In genomic region chr14:24160850-24161804, GRCh38 we compare ENCODE assay signal across 1 cellular context.
A peak's percentile ranks its signal among the peaks of the same experiment; 100 is the strongest.
TF ChIP-seq lines count a peak whose summit lies in the region.

Gene IRF9 (plus strand): TSS chr14:24161265. CDS start chr14:24162145, 880 bp downstream.

TF ChIP-seq in GM12878, 131 proteins besides CTCF, POLR2A, EP300 and RAD21 (continued from another document and continues in another):
- TF ChIP-seq, protein P1, sequence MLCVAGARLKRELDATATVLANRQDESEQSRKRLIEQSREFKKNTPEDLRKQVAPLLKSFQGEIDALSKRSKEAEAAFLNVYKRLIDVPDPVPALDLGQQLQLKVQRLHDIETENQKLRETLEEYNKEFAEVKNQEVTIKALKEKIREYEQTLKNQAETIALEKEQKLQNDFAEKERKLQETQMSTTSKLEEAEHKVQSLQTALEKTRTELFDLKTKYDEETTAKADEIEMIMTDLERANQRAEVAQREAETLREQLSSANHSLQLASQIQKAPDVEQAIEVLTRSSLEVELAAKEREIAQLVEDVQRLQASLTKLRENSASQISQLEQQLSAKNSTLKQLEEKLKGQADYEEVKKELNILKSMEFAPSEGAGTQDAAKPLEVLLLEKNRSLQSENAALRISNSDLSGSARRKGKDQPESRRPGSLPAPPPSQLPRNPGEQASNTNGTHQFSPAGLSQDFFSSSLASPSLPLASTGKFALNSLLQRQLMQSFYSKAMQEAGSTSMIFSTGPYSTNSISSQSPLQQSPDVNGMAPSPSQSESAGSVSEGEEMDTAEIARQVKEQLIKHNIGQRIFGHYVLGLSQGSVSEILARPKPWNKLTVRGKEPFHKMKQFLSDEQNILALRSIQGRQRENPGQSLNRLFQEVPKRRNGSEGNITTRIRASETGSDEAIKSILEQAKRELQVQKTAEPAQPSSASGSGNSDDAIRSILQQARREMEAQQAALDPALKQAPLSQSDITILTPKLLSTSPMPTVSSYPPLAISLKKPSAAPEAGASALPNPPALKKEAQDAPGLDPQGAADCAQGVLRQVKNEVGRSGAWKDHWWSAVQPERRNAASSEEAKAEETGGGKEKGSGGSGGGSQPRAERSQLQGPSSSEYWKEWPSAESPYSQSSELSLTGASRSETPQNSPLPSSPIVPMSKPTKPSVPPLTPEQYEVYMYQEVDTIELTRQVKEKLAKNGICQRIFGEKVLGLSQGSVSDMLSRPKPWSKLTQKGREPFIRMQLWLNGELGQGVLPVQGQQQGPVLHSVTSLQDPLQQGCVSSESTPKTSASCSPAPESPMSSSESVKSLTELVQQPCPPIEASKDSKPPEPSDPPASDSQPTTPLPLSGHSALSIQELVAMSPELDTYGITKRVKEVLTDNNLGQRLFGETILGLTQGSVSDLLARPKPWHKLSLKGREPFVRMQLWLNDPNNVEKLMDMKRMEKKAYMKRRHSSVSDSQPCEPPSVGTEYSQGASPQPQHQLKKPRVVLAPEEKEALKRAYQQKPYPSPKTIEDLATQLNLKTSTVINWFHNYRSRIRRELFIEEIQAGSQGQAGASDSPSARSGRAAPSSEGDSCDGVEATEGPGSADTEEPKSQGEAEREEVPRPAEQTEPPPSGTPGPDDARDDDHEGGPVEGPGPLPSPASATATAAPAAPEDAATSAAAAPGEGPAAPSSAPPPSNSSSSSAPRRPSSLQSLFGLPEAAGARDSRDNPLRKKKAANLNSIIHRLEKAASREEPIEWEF (IDR thresholded peaks at IDR 0.05; ENCODE audit: insufficient replicate concordance, low read depth, low read length): no peak
- TF ChIP-seq PAX8 (IDR thresholded peaks at IDR 0.05) (no peak), HDAC2 (IDR thresholded peaks at IDR 0.05) (no peak), NFXL1 (IDR thresholded peaks at IDR 0.05; ENCODE audit: borderline replicate concordance) (no peak), CREB1 (IDR thresholded peaks at IDR 0.05; ENCODE audit: low read depth) (peak; percentile 74), SIN3A (IDR thresholded peaks at IDR 0.05; ENCODE audit: low read depth, low read length) (peak; percentile 63), SRF (IDR thresholded peaks at IDR 0.05; ENCODE audit: low read depth in 2 of 2, low read length in 2 of 2) (0 out of 4 replicates have a peak, but pooled peaks of 1 of the 2 experiments have one; percentile 48), PBX3 (IDR thresholded peaks at IDR 0.05; ENCODE audit: insufficient replicate concordance, low read depth, low read length) (no peak), ATF3 (IDR thresholded peaks at IDR 0.05; ENCODE audit: borderline replicate concordance, extremely low read depth, low read depth, low read length) (peak; percentile 92), GATAD2B (conservative IDR thresholded peaks at IDR 0.05; ENCODE audit: low read depth) (0 out of 2 replicates have a peak, but pooled peaks have one; percentile 41), NR2C1 (IDR thresholded peaks at IDR 0.05) (no peak), CHD2 (IDR thresholded peaks at IDR 0.05; ENCODE audit: borderline replicate concordance, low read depth, low read length) (peak; percentile 66; the same call in 1 of the 2 replicates), DPF2 (IDR thresholded peaks at IDR 0.05) (peak; percentile 62), MYB (IDR thresholded peaks at IDR 0.05; ENCODE audit: borderline replicate concordance, low read depth, low read length) (no peak), ZBTB4 (CRISPR knock-in tag; IDR thresholded peaks at IDR 0.05) (no peak), KDM1A (IDR thresholded peaks at IDR 0.05; ENCODE audit: borderline replicate concordance) (no peak), IRF4 (IDR thresholded peaks at IDR 0.05; ENCODE audit: low read depth, low read length) (peak; percentile 59), EGR1 (IDR thresholded peaks at IDR 0.05; ENCODE audit: borderline replicate concordance in 1 of 2, low read depth in 2 of 2, low read length in 2 of 2) (peak in 1 of 2 experiments; percentile 47; a peak in 1 of 3 replicates), SP1 (IDR thresholded peaks at IDR 0.05; ENCODE audit: low read depth, low read length) (peak; percentile 48), BCL11A (IDR thresholded peaks at IDR 0.05; ENCODE audit: low read depth, low read length) (no peak), RAD51 (IDR thresholded peaks at IDR 0.05) (peak; percentile 97), ATF2 (IDR thresholded peaks at IDR 0.05; ENCODE audit: low read length) (peak; percentile 65; the same call in 1 of the 2 replicates), MTA3 (IDR thresholded peaks at IDR 0.05; ENCODE audit: borderline replicate concordance, low read length) (peak; percentile 88; the same call in 1 of the 2 replicates), HSF1 (IDR thresholded peaks at IDR 0.05; ENCODE audit: low read depth, low read length) (peak; percentile 72; the same call in 1 of the 2 replicates), SPI1 (IDR thresholded peaks at IDR 0.05; ENCODE audit: borderline replicate concordance, insufficient read depth, low read depth, low read length) (peak; percentile 93), RELA (IDR thresholded peaks at IDR 0.05; ENCODE audit: borderline replicate concordance, partially characterized antibody) (peak; percentile 92), KAT2A (conservative IDR thresholded peaks at IDR 0.05; ENCODE audit: control insufficient read depth, low read depth, low read length) (no peak), RBBP5 (conservative IDR thresholded peaks at IDR 0.05) (no peak), SREBF1 (IDR thresholded peaks at IDR 0.05; ENCODE audit: low read length) (no peak), YBX1 (IDR thresholded peaks at IDR 0.05) (no peak), ZNF622 (IDR thresholded peaks at IDR 0.05) (no peak), E4F1 (IDR thresholded peaks at IDR 0.05; ENCODE audit: borderline replicate concordance, partially characterized antibody) (no peak)
- TF ChIP-seq, protein P2, sequence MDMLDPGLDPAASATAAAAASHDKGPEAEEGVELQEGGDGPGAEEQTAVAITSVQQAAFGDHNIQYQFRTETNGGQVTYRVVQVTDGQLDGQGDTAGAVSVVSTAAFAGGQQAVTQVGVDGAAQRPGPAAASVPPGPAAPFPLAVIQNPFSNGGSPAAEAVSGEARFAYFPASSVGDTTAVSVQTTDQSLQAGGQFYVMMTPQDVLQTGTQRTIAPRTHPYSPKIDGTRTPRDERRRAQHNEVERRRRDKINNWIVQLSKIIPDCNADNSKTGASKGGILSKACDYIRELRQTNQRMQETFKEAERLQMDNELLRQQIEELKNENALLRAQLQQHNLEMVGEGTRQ (IDR thresholded peaks at IDR 0.05; ENCODE audit: borderline replicate concordance, low read depth, low read length): peak; percentile 93
- TF ChIP-seq, protein P3, sequence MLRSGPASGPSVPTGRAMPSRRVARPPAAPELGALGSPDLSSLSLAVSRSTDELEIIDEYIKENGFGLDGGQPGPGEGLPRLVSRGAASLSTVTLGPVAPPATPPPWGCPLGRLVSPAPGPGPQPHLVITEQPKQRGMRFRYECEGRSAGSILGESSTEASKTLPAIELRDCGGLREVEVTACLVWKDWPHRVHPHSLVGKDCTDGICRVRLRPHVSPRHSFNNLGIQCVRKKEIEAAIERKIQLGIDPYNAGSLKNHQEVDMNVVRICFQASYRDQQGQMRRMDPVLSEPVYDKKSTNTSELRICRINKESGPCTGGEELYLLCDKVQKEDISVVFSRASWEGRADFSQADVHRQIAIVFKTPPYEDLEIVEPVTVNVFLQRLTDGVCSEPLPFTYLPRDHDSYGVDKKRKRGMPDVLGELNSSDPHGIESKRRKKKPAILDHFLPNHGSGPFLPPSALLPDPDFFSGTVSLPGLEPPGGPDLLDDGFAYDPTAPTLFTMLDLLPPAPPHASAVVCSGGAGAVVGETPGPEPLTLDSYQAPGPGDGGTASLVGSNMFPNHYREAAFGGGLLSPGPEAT (IDR thresholded peaks at IDR 0.05; ENCODE audit: low read depth): peak; percentile 73
- TF ChIP-seq, protein P4, sequence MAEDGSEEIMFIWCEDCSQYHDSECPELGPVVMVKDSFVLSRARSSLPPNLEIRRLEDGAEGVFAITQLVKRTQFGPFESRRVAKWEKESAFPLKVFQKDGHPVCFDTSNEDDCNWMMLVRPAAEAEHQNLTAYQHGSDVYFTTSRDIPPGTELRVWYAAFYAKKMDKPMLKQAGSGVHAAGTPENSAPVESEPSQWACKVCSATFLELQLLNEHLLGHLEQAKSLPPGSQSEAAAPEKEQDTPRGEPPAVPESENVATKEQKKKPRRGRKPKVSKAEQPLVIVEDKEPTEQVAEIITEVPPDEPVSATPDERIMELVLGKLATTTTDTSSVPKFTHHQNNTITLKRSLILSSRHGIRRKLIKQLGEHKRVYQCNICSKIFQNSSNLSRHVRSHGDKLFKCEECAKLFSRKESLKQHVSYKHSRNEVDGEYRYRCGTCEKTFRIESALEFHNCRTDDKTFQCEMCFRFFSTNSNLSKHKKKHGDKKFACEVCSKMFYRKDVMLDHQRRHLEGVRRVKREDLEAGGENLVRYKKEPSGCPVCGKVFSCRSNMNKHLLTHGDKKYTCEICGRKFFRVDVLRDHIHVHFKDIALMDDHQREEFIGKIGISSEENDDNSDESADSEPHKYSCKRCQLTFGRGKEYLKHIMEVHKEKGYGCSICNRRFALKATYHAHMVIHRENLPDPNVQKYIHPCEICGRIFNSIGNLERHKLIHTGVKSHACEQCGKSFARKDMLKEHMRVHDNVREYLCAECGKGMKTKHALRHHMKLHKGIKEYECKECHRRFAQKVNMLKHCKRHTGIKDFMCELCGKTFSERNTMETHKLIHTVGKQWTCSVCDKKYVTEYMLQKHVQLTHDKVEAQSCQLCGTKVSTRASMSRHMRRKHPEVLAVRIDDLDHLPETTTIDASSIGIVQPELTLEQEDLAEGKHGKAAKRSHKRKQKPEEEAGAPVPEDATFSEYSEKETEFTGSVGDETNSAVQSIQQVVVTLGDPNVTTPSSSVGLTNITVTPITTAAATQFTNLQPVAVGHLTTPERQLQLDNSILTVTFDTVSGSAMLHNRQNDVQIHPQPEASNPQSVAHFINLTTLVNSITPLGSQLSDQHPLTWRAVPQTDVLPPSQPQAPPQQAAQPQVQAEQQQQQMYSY (CRISPR knock-in tag; IDR thresholded peaks at IDR 0.05): peak; percentile 55; the same call in 1 of the 2 replicates
